ENCODE assay signal across 1 cellular context in the genomic region with DNA sequence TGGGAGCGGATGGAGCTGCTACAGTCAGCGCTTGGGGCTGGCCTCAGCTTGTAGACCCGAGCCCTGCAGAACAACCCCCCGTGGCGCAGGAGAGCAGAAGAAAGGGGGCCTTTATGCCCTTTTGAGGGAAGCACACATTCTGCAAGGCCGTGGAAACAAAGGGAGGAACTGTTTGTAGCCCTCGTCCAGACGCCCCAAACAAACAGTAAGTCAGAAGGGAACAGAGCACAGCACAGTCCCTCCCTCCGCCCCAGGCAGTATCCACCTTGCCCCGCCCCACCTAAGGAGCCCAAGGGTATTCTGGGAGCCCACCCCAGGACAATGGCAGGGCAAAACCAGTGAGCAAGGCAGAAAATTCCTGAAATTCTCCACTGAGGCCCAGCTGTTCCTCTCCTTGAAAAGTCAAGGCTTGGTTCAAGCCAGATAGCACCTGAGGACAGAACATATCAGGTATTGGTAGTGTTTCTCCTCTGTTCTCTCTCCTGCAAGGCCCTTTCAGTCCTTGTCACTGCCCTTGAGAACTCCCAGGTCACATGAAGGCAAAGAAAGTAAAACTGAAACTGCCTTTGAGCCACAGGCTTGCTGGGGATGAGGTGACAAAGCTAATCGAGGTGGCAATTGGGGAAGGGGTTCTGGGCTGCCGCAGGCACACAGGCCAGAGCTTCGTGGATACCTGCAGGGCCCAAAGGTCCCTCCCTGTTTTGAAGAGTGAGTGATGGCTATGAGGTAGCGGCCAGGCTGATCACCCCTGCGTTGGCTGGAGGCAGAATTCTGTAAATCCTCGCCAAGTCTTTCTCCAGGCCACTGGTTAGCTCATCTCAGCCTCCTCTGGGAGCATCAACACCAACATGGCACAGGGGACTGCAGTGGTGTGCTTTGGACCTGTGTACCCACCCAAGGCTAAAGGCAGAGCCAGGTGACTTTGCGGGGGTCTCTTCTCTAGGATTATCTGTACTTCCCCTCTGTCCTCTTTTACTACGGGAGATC.
TF ChIP-seq lines count a peak whose summit lies in the region.

No MANE protein-coding gene starts in this region.

TF ChIP-seq in K562, 482 proteins besides CTCF, POLR2A, EP300 and RAD21 (continued from another document and continues in another):
- TF ChIP-seq, protein P1, sequence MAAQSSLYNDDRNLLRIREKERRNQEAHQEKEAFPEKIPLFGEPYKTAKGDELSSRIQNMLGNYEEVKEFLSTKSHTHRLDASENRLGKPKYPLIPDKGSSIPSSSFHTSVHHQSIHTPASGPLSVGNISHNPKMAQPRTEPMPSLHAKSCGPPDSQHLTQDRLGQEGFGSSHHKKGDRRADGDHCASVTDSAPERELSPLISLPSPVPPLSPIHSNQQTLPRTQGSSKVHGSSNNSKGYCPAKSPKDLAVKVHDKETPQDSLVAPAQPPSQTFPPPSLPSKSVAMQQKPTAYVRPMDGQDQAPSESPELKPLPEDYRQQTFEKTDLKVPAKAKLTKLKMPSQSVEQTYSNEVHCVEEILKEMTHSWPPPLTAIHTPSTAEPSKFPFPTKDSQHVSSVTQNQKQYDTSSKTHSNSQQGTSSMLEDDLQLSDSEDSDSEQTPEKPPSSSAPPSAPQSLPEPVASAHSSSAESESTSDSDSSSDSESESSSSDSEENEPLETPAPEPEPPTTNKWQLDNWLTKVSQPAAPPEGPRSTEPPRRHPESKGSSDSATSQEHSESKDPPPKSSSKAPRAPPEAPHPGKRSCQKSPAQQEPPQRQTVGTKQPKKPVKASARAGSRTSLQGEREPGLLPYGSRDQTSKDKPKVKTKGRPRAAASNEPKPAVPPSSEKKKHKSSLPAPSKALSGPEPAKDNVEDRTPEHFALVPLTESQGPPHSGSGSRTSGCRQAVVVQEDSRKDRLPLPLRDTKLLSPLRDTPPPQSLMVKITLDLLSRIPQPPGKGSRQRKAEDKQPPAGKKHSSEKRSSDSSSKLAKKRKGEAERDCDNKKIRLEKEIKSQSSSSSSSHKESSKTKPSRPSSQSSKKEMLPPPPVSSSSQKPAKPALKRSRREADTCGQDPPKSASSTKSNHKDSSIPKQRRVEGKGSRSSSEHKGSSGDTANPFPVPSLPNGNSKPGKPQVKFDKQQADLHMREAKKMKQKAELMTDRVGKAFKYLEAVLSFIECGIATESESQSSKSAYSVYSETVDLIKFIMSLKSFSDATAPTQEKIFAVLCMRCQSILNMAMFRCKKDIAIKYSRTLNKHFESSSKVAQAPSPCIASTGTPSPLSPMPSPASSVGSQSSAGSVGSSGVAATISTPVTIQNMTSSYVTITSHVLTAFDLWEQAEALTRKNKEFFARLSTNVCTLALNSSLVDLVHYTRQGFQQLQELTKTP (IDR thresholded peaks at IDR 0.05; ENCODE audit: low read depth in 1 of 2, partially characterized antibody in 2 of 2): peak in 1 of 2 experiments; percentile 87
- TF ChIP-seq PHF20 (IDR thresholded peaks at IDR 0.05; ENCODE audit: partially characterized antibody) (peak; percentile 68), NR2C2 (CRISPR knock-in tag; IDR thresholded peaks at IDR 0.05) (no peak), NR2C2 (tag; IDR thresholded peaks at IDR 0.05) (peak; percentile 50), GABPB1 (CRISPR knock-in tag; IDR thresholded peaks at IDR 0.05) (0 out of 2 replicates have a peak, but pooled peaks have one; percentile 35), ZNF354B (CRISPR knock-in tag; IDR thresholded peaks at IDR 0.05) (no peak), SMARCA4 (IDR thresholded peaks at IDR 0.05) (no peak), STAT5A (IDR thresholded peaks at IDR 0.05; ENCODE audit: borderline replicate concordance, low read length) (no peak), SUPT5H (IDR thresholded peaks at IDR 0.05) (peak; percentile 58), CREBBP (IDR thresholded peaks at IDR 0.05; ENCODE audit: low read depth, low read length) (no peak), NONO (IDR thresholded peaks at IDR 0.05; ENCODE audit: low read depth in 2 of 2, low read length in 1 of 2) (no peak), FOXA1 (IDR thresholded peaks at IDR 0.05; ENCODE audit: borderline replicate concordance) (no peak), ZNF644 (tag; IDR thresholded peaks at IDR 0.05; ENCODE audit: low read depth) (no peak), C11orf30 (IDR thresholded peaks at IDR 0.05; ENCODE audit: low read depth) (peak; percentile 42; the same call in 1 of the 2 replicates), SAP30 (IDR thresholded peaks at IDR 0.05; ENCODE audit: borderline replicate concordance, insufficient read depth, low read depth, low read length, poor library complexity, severe bottlenecking) (peak; percentile 35), HNRNPUL1 (IDR thresholded peaks at IDR 0.05; ENCODE audit: low read length) (no peak), KLF13 (tag; IDR thresholded peaks at IDR 0.05; ENCODE audit: borderline replicate concordance, low read depth) (0 out of 2 replicates have a peak, but pooled peaks have one; percentile 8), TOE1 (IDR thresholded peaks at IDR 0.05; ENCODE audit: borderline replicate concordance) (peak; percentile 67; the same call in 1 of the 2 replicates), TOE1 (CRISPR knock-in tag; IDR thresholded peaks at IDR 0.05; ENCODE audit: borderline replicate concordance, low read depth) (no peak), RNF2 (IDR thresholded peaks at IDR 0.05) (0 out of 2 replicates have a peak, but pooled peaks have one; percentile 17), POLR2G (IDR thresholded peaks at IDR 0.05; ENCODE audit: low read depth, low read length) (peak; percentile 74), BHLHE40 (IDR thresholded peaks at IDR 0.05; ENCODE audit: low read length) (peak; percentile 92)
- TF ChIP-seq, protein P2, sequence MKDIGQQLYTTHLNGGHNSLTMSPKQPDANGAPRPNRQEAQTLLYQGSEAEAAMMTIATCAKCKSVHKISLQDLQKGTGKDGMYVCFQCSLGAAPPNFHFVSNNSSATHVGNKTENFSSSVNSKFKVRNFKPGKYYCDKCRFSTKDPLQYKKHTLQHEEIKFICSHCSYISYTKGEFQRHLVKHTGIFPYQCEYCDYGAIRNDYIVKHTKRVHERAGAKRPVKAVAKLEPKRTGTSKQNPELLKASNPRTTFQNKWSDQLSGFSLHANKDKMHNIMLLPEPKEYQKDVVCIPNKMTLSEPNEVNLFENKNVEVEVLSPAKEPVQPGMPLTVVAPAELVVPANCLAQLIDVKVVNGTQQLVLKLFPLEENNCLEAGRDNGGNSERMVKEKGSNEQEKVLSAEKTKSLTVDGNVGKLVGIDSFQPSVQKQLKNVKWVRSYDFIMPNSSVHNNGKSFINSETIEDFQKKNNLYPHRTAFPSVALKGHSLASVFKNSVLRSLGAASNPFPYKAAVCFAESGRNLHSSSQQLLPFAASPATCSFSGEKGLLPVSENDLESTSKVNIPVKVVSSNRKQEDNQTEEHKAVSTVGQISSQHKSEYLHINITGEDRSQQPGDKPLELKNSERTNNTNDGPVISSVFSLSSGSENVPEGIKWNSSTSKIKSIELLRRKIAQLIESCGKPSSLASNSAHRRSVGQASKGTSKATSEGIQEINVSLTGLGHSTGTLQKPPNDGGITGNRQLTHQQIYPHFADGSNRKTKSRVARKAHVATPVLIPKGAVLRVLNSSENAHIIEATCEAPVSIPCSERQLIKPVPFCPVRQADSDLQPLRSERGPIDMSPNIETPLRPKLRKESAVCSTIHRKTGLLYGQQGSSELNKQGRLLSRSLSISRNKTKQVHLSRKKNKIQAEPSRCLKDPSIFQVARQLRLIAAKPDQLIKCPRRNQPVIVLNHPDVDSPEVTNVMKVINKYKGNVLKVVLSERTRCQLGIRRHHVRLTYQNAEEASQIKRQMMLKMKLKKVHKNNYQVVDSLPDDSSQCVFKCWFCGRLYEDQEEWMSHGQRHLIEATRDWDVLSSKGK (CRISPR knock-in tag; IDR thresholded peaks at IDR 0.05): no peak
- TF ChIP-seq, protein P3, sequence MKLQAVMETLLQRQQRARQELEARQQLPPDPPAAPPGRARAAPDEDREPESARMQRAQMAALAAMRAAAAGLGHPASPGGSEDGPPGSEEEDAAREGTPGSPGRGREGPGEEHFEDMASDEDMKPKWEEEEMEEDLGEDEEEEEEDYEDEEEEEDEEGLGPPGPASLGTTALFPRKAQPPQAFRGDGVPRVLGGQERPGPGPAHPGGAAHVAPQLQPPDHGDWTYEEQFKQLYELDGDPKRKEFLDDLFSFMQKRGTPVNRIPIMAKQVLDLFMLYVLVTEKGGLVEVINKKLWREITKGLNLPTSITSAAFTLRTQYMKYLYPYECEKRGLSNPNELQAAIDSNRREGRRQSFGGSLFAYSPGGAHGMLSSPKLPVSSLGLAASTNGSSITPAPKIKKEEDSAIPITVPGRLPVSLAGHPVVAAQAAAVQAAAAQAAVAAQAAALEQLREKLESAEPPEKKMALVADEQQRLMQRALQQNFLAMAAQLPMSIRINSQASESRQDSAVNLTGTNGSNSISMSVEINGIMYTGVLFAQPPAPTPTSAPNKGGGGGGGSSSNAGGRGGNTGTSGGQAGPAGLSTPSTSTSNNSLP (IDR thresholded peaks at IDR 0.05; ENCODE audit: borderline replicate concordance, low read depth, low read length): no peak
- TF ChIP-seq, protein P4, sequence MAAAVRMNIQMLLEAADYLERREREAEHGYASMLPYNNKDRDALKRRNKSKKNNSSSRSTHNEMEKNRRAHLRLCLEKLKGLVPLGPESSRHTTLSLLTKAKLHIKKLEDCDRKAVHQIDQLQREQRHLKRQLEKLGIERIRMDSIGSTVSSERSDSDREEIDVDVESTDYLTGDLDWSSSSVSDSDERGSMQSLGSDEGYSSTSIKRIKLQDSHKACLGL (CRISPR knock-in tag; IDR thresholded peaks at IDR 0.05; ENCODE audit: borderline replicate concordance, poor library complexity, severe bottlenecking): peak; percentile 53
- TF ChIP-seq, protein P5, sequence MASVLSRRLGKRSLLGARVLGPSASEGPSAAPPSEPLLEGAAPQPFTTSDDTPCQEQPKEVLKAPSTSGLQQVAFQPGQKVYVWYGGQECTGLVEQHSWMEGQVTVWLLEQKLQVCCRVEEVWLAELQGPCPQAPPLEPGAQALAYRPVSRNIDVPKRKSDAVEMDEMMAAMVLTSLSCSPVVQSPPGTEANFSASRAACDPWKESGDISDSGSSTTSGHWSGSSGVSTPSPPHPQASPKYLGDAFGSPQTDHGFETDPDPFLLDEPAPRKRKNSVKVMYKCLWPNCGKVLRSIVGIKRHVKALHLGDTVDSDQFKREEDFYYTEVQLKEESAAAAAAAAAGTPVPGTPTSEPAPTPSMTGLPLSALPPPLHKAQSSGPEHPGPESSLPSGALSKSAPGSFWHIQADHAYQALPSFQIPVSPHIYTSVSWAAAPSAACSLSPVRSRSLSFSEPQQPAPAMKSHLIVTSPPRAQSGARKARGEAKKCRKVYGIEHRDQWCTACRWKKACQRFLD (CRISPR knock-in tag; IDR thresholded peaks at IDR 0.05): peak; percentile 85
- TF ChIP-seq, protein P6, sequence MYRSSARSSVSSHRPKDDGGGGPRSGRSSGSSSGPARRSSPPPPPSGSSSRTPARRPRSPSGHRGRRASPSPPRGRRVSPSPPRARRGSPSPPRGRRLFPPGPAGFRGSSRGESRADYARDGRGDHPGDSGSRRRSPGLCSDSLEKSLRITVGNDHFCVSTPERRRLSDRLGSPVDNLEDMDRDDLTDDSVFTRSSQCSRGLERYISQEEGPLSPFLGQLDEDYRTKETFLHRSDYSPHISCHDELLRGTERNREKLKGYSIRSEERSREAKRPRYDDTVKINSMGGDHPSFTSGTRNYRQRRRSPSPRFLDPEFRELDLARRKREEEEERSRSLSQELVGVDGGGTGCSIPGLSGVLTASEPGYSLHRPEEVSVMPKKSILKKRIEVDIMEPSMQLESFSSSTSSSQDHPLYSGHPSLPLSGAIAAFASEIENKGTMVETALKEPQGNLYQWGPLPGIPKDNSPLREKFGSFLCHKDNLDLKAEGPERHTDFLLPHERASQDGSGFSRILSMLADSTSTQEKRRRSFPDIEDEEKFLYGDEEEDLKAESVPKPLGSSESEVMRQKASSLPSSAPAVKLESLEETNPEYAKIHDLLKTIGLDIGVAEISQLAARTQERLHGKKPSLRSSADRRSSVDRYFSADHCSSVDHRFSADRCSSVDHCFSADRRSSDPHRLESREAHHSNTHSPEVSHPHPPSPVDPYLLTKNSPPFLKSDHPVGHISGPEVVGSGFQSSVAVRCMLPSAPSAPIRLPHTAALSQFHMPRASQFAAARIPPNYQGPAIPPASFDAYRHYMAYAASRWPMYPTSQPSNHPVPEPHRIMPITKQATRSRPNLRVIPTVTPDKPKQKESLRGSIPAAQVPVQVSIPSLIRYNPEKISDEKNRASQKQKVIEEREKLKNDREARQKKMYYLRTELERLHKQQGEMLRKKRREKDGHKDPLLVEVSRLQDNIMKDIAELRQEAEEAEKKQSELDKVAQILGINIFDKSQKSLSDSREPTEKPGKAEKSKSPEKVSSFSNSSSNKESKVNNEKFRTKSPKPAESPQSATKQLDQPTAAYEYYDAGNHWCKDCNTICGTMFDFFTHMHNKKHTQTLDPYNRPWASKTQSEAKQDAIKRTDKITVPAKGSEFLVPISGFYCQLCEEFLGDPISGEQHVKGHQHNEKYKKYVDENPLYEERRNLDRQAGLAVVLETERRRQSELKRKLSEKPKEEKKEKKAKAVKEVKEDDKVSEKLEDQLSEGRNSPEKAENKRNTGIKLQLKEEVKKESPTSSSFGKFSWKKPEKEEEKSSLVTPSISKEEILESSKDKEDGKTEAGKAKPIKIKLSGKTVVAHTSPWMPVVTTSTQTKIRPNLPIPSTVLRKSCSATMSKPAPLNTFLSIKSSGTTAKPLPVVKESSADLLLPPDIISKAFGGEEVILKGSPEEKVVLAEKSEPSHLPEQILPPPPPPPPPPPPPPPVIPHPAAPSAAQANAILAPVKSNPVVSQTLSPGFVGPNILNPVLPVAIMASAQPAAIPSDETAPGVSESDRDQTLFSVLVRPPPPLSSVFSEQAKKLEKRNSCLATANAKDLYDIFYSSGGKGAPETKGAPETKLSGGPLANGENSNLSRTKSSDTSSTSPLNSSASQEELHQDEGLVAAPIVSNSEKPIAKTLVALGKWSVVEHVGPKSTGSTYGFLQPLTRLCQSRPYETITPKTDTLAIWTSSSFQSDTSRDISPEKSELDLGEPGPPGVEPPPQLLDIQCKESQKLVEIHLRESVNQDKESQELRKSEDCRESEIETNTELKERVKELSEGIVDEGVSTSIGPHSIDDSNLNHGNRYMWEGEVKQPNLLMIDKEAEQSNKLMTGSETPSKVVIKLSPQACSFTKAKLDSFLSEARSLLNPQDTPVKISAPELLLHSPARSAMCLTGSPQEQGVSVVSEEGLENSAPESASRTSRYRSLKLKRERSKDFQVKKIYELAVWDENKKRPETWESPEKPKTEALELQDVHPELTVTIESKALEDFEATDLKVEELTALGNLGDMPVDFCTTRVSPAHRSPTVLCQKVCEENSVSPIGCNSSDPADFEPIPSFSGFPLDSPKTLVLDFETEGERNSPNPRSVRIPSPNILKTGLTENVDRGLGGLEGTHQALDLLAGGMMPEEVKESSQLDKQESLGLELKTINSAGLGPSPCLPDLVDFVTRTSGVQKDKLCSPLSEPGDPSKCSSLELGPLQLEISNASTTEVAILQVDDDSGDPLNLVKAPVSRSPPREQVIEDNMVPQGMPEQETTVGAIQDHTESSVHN (IDR thresholded peaks at IDR 0.05; ENCODE audit: borderline replicate concordance in 1 of 2, low read depth in 1 of 2): peak in 1 of 2 experiments; percentile 77; a peak in 1 of 4 replicates
- TF ChIP-seq, protein P7, sequence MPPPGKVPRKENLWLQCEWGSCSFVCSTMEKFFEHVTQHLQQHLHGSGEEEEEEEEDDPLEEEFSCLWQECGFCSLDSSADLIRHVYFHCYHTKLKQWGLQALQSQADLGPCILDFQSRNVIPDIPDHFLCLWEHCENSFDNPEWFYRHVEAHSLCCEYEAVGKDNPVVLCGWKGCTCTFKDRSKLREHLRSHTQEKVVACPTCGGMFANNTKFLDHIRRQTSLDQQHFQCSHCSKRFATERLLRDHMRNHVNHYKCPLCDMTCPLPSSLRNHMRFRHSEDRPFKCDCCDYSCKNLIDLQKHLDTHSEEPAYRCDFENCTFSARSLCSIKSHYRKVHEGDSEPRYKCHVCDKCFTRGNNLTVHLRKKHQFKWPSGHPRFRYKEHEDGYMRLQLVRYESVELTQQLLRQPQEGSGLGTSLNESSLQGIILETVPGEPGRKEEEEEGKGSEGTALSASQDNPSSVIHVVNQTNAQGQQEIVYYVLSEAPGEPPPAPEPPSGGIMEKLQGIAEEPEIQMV (tag; conservative IDR thresholded peaks at IDR 0.05; ENCODE audit: low read depth): no peak
